8 cellular contexts compared by ENCODE assay signal in genomic region chr17:49359990-49360795, GRCh38. TPM values are rescaled to one million over a fixed set of nuclear protein-coding genes. Genes with fewer than 3 reads are reported as not detected.
A peak's percentile ranks its signal among the peaks of the same experiment; 100 is the strongest.
DNase-seq lines count a peak whose midpoint lies in the region; ATAC-seq lines count a peak whose summit lies in the region.

No MANE protein-coding gene starts in this region.

- peak overlapping the region; percentile 88 for H3K4me3 Mint-ChIP-seq in activated T-cell treated with anti-CD3 and anti-CD28 coated beads, Interleukin-2, amount 50 U/mL, for 24 hours
- peak overlapping the region; percentile 95 for H3K4me3 Mint-ChIP-seq in activated CD4-positive, alpha-beta memory T cell treated with anti-CD3 and anti-CD28 coated beads, Interleukin-2, amount 10 ng/mL, durations not matched to agents 7 days and 5 days
- peak overlapping the region; percentile 92 to 97 (median 93) for H3K4me3 Mint-ChIP-seq in immature natural killer cell

- ATAC-seq in HG02678 (IDR thresholded peaks at IDR 0.05; ENCODE audit: unreplicated experiment): no peak
- ATAC-seq in GM18858 (IDR thresholded peaks at IDR 0.05; ENCODE audit: unreplicated experiment): no peak

- H3K4me1 Mint-ChIP-seq in activated T-cell treated with anti-CD3 and anti-CD28 coated beads, Interleukin-2, amount 50 U/mL, for 24 hours (ENCODE audit: low read depth): peaks cover 56% of the 10 kb centered on the region
- H3K4me1 Mint-ChIP-seq in activated CD4-positive, alpha-beta memory T cell treated with anti-CD3 and anti-CD28 coated beads, Interleukin-2, amount 10 ng/mL, durations not matched to agents 7 days and 5 days: peaks cover 52% of the 10 kb centered on the region
- H3K4me1 Mint-ChIP-seq in immature natural killer cell: peaks cover 66 to 69% of the 10 kb centered on the region in 2 donors

- no peaks in the 10 kb centered on the region for H3K27me3 Mint-ChIP-seq in activated T-cell treated with anti-CD3 and anti-CD28 coated beads, Interleukin-2, amount 50 U/mL, for 24 hours
- H3K27me3 Mint-ChIP-seq in activated CD4-positive, alpha-beta memory T cell treated with anti-CD3 and anti-CD28 coated beads, Interleukin-2, amount 10 ng/mL, durations not matched to agents 7 days and 5 days: no peaks in the 10 kb centered on the region
- peaks cover 12 to 17% (median 15%) of the 10 kb centered on the region in 3 donors for H3K27me3 Mint-ChIP-seq in immature natural killer cell (ENCODE audit: low read depth in 3 of 3)

- peak overlapping the region; percentile 95 for H3K27ac Mint-ChIP-seq in activated T-cell treated with anti-CD3 and anti-CD28 coated beads, Interleukin-2, amount 50 U/mL, for 24 hours
- peak overlapping the region; percentile 95 for H3K27ac Mint-ChIP-seq in activated CD4-positive, alpha-beta memory T cell treated with anti-CD3 and anti-CD28 coated beads, Interleukin-2, amount 10 ng/mL, durations not matched to agents 7 days and 5 days
- peak overlapping the region; percentile 90 to 98 (median 95) for H3K27ac Mint-ChIP-seq in immature natural killer cell

- H3K9me3 Mint-ChIP-seq in activated T-cell treated with anti-CD3 and anti-CD28 coated beads, Interleukin-2, amount 50 U/mL, for 24 hours: no peaks in the 10 kb centered on the region
- no peaks in the 10 kb centered on the region for H3K9me3 Mint-ChIP-seq in activated CD4-positive, alpha-beta memory T cell treated with anti-CD3 and anti-CD28 coated beads, Interleukin-2, amount 10 ng/mL, durations not matched to agents 7 days and 5 days
- H3K9me3 Mint-ChIP-seq in immature natural killer cell: no peaks in the 10 kb centered on the region

- POLR2A ChIA-PET in activated CD4-positive, alpha-beta memory T cell treated with anti-CD3 and anti-CD28 coated beads, Interleukin-2, amount 10 ng/mL, durations not matched to agents 7 days and 5 days (lab: Charles Lee): interaction anchor here (0.6 to 6.8 kb wide), 15 partner anchors 8 to 316 kb away, joined by 3 to 124 read pairs (median 6); partner anchors contain the start of gene PHB1

- CTCF ChIA-PET in activated CD4-positive, alpha-beta memory T cell treated with anti-CD3 and anti-CD28 coated beads, Interleukin-2, amount 10 ng/mL, durations not matched to agents 7 days and 5 days (lab: Charles Lee): interaction anchor here (0.6 to 4.1 kb wide), 10 partner anchors 8 to 179 kb away, joined by 3 to 28 read pairs (median 4); partner anchors contain the start of gene PHB1

- H3K36me3 Mint-ChIP-seq in activated T-cell treated with anti-CD3 and anti-CD28 coated beads, Interleukin-2, amount 50 U/mL, for 24 hours (ENCODE audit: low read depth): peaks cover 5% of the 10 kb centered on the region
- H3K36me3 Mint-ChIP-seq in activated CD4-positive, alpha-beta memory T cell treated with anti-CD3 and anti-CD28 coated beads, Interleukin-2, amount 10 ng/mL, durations not matched to agents 7 days and 5 days (ENCODE audit: low read depth): peaks cover 15% of the 10 kb centered on the region
- H3K36me3 Mint-ChIP-seq in immature natural killer cell: no peaks in the 10 kb centered on the region

- no peak for DNase-seq in activated T-cell treated with anti-CD3 and anti-CD28 coated beads, Interleukin-2, amount 50 U/mL, for 24 hours
- DNase-seq in activated T-cell treated with anti-CD3 and anti-CD28 coated beads for 4 hours (no peak), immature natural killer cell (peak; percentile 19 to 39 (median 34)), substantia nigra (lab: John Stamatoyannopoulos, UW) (peak in 2 of 49 donors; percentile 3 to 16)
- no peak for DNase-seq in activated CD4-positive, alpha-beta memory T cell treated with anti-CD3 and anti-CD28 coated beads, Interleukin-2, amount 10 ng/mL, durations not matched to agents 7 days and 5 days
- DNase-seq in activated CD8-positive, alpha-beta memory T cell treated with anti-CD3 and anti-CD28 coated beads, Interleukin-2, amount 50 U/mL, for 48 hours: no peak

- H3K27ac ChIP-seq in substantia nigra (ENCODE audit: low read depth, low read length, poor library complexity, severe bottlenecking): peak overlapping the region; percentile 99

RNA-seq across cellular contexts. Expression of gene ZNF652, which starts 1.9 kb away (rescaled TPM):
- 10 to 100 TPM; 37.7 to 42.6 TPM for total RNA-seq in activated CD4-positive, alpha-beta memory T cell treated with anti-CD3 and anti-CD28 coated beads, Interleukin-2, amount 10 ng/mL, durations not matched to agents 7 days and 5 days
- 10 to 100 TPM in 2 of 3 donors, 1 to 10 TPM in 1; 9.7 to 25.8 (median 16.0) TPM for polyA plus RNA-seq in immature natural killer cell

RNA-seq across cellular contexts. Expression of gene PHB1, which starts 54.5 kb away (rescaled TPM):
- total RNA-seq in activated CD4-positive, alpha-beta memory T cell treated with anti-CD3 and anti-CD28 coated beads, Interleukin-2, amount 10 ng/mL, durations not matched to agents 7 days and 5 days: 100 to 1,000 TPM; 103 to 105 TPM
- 100 to 1,000 TPM; 166 to 274 (median 228) TPM for polyA plus RNA-seq in immature natural killer cell

Comparison
In these comparisons a context has a peak if more than half of its experiments do, and no peak if none do; other contexts are left out.
1. DNase-seq: peak in immature natural killer cell (3 of 3); none in activated T-cell treated with anti-CD3 and anti-CD28 coated beads, Interleukin-2, amount 50 U/mL, for 24 hours (single experiment), activated T-cell treated with anti-CD3 and anti-CD28 coated beads for 4 hours (single experiment), activated CD4-positive, alpha-beta memory T cell treated with anti-CD3 and anti-CD28 coated beads, Interleukin-2, amount 10 ng/mL, durations not matched to agents 7 days and 5 days (single experiment) and activated CD8-positive, alpha-beta memory T cell treated with anti-CD3 and anti-CD28 coated beads, Interleukin-2, amount 50 U/mL, for 48 hours (single experiment).
2. Peak in every context shown above with its lines, with median percentiles within 50 percentile points of each other: H3K27ac Mint-ChIP-seq and H3K4me3 Mint-ChIP-seq.